1 cellular context compared by ENCODE assay signal in the genomic region with DNA sequence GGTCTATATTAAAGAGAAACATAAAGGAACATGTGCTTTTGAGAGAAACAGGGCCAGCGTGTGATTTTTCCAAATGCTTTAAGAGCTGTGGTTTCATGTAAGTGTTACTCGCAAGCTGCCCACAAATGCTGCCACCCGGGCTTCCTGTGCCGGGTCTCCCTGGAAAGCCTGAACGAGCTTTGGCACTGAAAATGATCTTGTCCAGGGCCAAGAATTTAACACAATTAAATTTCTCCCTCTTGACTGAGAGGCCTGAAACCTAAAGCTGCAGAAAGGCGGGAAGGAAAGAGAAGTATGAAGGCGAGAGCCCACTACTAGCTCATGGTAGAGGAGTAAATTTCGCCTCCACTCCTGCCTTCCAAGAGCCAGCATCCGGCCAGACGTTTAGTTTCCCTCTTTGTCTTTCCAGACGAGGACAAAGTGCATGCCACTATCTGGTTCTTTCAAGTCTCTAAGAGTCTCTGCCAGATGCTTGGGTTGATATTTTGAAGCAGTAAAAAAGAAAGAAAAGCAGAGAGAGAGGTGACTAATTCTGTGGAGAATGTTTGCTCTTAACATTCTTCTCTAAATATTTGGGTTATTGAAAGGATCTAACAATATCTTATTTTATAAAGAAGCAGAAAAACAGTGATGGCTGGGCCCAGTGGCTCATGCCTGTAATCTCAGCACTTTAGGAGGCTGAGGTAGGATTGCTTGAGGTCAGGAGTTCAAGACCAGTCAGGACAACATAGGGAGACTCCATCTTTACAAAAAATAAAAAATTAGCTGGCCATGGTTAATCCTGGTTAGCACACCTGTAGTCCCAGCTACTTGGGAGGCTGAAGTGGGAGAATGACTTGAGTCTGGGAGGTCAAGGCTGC.
TF ChIP-seq lines count a peak whose summit lies in the region.

No MANE protein-coding gene starts in this region.

TF ChIP-seq in SK-N-SH, 30 proteins besides CTCF, POLR2A, EP300 and RAD21 (continued from another document):
- TF ChIP-seq, protein P1, sequence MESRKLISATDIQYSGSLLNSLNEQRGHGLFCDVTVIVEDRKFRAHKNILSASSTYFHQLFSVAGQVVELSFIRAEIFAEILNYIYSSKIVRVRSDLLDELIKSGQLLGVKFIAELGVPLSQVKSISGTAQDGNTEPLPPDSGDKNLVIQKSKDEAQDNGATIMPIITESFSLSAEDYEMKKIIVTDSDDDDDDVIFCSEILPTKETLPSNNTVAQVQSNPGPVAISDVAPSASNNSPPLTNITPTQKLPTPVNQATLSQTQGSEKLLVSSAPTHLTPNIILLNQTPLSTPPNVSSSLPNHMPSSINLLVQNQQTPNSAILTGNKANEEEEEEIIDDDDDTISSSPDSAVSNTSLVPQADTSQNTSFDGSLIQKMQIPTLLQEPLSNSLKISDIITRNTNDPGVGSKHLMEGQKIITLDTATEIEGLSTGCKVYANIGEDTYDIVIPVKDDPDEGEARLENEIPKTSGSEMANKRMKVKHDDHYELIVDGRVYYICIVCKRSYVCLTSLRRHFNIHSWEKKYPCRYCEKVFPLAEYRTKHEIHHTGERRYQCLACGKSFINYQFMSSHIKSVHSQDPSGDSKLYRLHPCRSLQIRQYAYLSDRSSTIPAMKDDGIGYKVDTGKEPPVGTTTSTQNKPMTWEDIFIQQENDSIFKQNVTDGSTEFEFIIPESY (IDR thresholded peaks at IDR 0.05; ENCODE audit: borderline replicate concordance, low read depth) = no peak
- TF ChIP-seq, protein P2, sequence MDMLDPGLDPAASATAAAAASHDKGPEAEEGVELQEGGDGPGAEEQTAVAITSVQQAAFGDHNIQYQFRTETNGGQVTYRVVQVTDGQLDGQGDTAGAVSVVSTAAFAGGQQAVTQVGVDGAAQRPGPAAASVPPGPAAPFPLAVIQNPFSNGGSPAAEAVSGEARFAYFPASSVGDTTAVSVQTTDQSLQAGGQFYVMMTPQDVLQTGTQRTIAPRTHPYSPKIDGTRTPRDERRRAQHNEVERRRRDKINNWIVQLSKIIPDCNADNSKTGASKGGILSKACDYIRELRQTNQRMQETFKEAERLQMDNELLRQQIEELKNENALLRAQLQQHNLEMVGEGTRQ (IDR thresholded peaks at IDR 0.05; ENCODE audit: borderline replicate concordance, low read depth, low read length) = no peak
- TF ChIP-seq TEAD4 (IDR thresholded peaks at IDR 0.05; ENCODE audit: borderline replicate concordance, insufficient read depth) (peak; percentile 48; the same call in 1 of the 2 replicates), FOSL2 (IDR thresholded peaks at IDR 0.05; ENCODE audit: borderline replicate concordance, low read depth) (peak; percentile 49; the same call in 1 of the 2 replicates), MXI1 (IDR thresholded peaks at IDR 0.05; ENCODE audit: low read depth, low read length) (no peak), RXRA (IDR thresholded peaks at IDR 0.05; ENCODE audit: borderline replicate concordance, low read depth) (peak; percentile 27; the same call in 1 of the 2 replicates), NFIC (IDR thresholded peaks at IDR 0.05; ENCODE audit: borderline replicate concordance) (peak; percentile 16; the same call in 1 of the 2 replicates), TAF1 (IDR thresholded peaks at IDR 0.05; ENCODE audit: borderline replicate concordance, low read depth, low read length) (no peak; the same call in 1 of the 2 replicates), YY1 (IDR thresholded peaks at IDR 0.05; ENCODE audit: low read depth) (peak; percentile 38; the same call in 1 of the 2 replicates), RCOR1 (IDR thresholded peaks at IDR 0.05; ENCODE audit: low read length) (no peak), RFX5 (IDR thresholded peaks at IDR 0.05; ENCODE audit: low read length) (no peak), NRF1 (IDR thresholded peaks at IDR 0.05; ENCODE audit: low read depth, low read length) (no peak), SMC3 (IDR thresholded peaks at IDR 0.05; ENCODE audit: low read depth, low read length) (no peak), CHD2 (IDR thresholded peaks at IDR 0.05; ENCODE audit: low read length, partially characterized antibody) (no peak), FOXM1 (IDR thresholded peaks at IDR 0.05; ENCODE audit: low read depth) (no peak; the same call in 1 of the 2 replicates), ELF1 (IDR thresholded peaks at IDR 0.05) (no peak), GATA2 (CRISPR knock-in tag; IDR thresholded peaks at IDR 0.05) (no peak), EZH2phosphoT487 (IDR thresholded peaks at IDR 0.05; ENCODE audit: borderline replicate concordance, low read depth) (no peak), SIN3A (IDR thresholded peaks at IDR 0.05; ENCODE audit: borderline replicate concordance, low read depth, low read length) (no peak)
- TF ChIP-seq, protein P3, sequence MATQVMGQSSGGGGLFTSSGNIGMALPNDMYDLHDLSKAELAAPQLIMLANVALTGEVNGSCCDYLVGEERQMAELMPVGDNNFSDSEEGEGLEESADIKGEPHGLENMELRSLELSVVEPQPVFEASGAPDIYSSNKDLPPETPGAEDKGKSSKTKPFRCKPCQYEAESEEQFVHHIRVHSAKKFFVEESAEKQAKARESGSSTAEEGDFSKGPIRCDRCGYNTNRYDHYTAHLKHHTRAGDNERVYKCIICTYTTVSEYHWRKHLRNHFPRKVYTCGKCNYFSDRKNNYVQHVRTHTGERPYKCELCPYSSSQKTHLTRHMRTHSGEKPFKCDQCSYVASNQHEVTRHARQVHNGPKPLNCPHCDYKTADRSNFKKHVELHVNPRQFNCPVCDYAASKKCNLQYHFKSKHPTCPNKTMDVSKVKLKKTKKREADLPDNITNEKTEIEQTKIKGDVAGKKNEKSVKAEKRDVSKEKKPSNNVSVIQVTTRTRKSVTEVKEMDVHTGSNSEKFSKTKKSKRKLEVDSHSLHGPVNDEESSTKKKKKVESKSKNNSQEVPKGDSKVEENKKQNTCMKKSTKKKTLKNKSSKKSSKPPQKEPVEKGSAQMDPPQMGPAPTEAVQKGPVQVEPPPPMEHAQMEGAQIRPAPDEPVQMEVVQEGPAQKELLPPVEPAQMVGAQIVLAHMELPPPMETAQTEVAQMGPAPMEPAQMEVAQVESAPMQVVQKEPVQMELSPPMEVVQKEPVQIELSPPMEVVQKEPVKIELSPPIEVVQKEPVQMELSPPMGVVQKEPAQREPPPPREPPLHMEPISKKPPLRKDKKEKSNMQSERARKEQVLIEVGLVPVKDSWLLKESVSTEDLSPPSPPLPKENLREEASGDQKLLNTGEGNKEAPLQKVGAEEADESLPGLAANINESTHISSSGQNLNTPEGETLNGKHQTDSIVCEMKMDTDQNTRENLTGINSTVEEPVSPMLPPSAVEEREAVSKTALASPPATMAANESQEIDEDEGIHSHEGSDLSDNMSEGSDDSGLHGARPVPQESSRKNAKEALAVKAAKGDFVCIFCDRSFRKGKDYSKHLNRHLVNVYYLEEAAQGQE (IDR thresholded peaks at IDR 0.05; ENCODE audit: low read depth, low read length) = no peak
- TF ChIP-seq, protein P4, sequence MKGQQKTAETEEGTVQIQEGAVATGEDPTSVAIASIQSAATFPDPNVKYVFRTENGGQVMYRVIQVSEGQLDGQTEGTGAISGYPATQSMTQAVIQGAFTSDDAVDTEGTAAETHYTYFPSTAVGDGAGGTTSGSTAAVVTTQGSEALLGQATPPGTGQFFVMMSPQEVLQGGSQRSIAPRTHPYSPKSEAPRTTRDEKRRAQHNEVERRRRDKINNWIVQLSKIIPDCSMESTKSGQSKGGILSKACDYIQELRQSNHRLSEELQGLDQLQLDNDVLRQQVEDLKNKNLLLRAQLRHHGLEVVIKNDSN (IDR thresholded peaks at IDR 0.05; ENCODE audit: borderline replicate concordance, low read depth) = no peak
TF ChIP-seq in SK-N-SH: peak in this region for 9.
